Comparison of ENCODE assay signal across 8 cellular contexts in genomic region chr15:45036812-45037781, GRCh38. TPM values are rescaled to one million over a fixed set of nuclear protein-coding genes. Genes with fewer than 3 reads are reported as not detected.
DNase-seq lines count a peak whose midpoint lies in the region; TF ChIP-seq lines count a peak whose summit lies in the region.
"Not testable (repeated sequence)": the region's sequence is repeated elsewhere in the genome, so short reads cannot be mapped to it uniquely, and the experiment has no call there.

No MANE protein-coding gene starts in this region.

- H3K27ac ChIP-seq in DOHH2 (ENCODE audit: low read depth, low read length); fibroblast of lung (ENCODE audit: insufficient read depth, low read length): not testable (repeated sequence)

- TF ChIP-seq CTCF in DOHH2 (IDR thresholded peaks at IDR 0.05; ENCODE audit: low read depth, low read length, poor library complexity, severe bottlenecking): peak; percentile 80
- peak; percentile 60 for TF ChIP-seq CTCF in NB4 (IDR thresholded peaks at IDR 0.05; ENCODE audit: low read depth, low read length)
- TF ChIP-seq CTCF in fibroblast of lung (conservative IDR thresholded peaks at IDR 0.05 in 1 of 2, IDR thresholded peaks at IDR 0.05 in 1 of 2; ENCODE audit: low read depth in 1 of 2, low read length in 2 of 2): peak; percentile 97
- peak; percentile 84 to 87 (median 86) for TF ChIP-seq CTCF in nephron (IDR thresholded peaks at IDR 0.05; ENCODE audit: unreplicated experiment in 3 of 3)

- not testable (repeated sequence) for H3K4me1 Mint-ChIP-seq in nephron

- not testable (repeated sequence) for H3K4me2 ChIP-seq in DOHH2 (ENCODE audit: low read length)
- H3K4me2 ChIP-seq in fibroblast of lung (ENCODE audit: extremely low read depth, insufficient read depth, low read length): peak overlapping the region; percentile 27

- H3K4me3 ChIP-seq in DOHH2 (ENCODE audit: low read length); NB4 (ENCODE audit: low read depth, low read length); fibroblast of lung (replicated peaks in 1 of 4; ENCODE audit: control extremely low read depth in 1 of 4, insufficient read depth in 1 of 4, low read depth in 3 of 4, low read length in 4 of 4): not testable (repeated sequence)

- H3K27me3 Mint-ChIP-seq in nephron (ENCODE audit: low read depth): not testable (repeated sequence)

- DNase-seq in HCEC 1CT (peak; percentile 56), NB4 (ENCODE audit: low read depth) (peak; percentile 49), SIG-M5 treated with dmso at 0.1 percent for 504 hours (lab: John Stamatoyannopoulos, UW; ENCODE audit: unreplicated experiment) (peak; percentile 47), fibroblast of lung (ENCODE audit: low read depth in 2 of 2) (peak; percentile 37 to 85)
- peak; percentile 37 to 40 for DNase-seq in activated T-helper 1 cell treated with anti-CD3 and anti-CD28 coated beads, Interleukin-2, amount 50 U/mL, for 16 hours (ENCODE audit: low read depth in 1 of 2, low spot score in 1 of 2)
- DNase-seq in stimulated activated CD8-positive, alpha-beta memory T cell treated with anti-CD3 and anti-CD28 coated beads, Interleukin-7, amount 100 ng/mL, for 48 hours (ENCODE audit: extremely low read depth in 1 of 2, low read depth in 1 of 2): peak; percentile 36 to 44

- H3K9me2 ChIP-seq in DOHH2 (replicated peaks; ENCODE audit: control insufficient read depth, low read length): not testable (repeated sequence)

- H3K27me3 ChIP-seq in DOHH2 (ENCODE audit: control insufficient read depth, low read length); fibroblast of lung (ENCODE audit: control insufficient read depth, insufficient read depth, low read length): not testable (repeated sequence)

- not testable (repeated sequence) for H3K79me2 ChIP-seq in DOHH2 (ENCODE audit: control insufficient read depth, low read length); fibroblast of lung (ENCODE audit: control insufficient read depth, insufficient read depth, low read length)

- not testable (repeated sequence) for H3K9me3 ChIP-seq in DOHH2 (ENCODE audit: control insufficient read depth, insufficient read depth, low read length); fibroblast of lung (ENCODE audit: control insufficient read depth, insufficient read depth, low read depth, low read length)

- not testable (repeated sequence) for H3K36me3 ChIP-seq in DOHH2 (ENCODE audit: control insufficient read depth, low read length); fibroblast of lung (ENCODE audit: control insufficient read depth, insufficient read depth, low read length)

- H3K4me1 ChIP-seq in DOHH2 (ENCODE audit: control insufficient read depth, low read length); fibroblast of lung (ENCODE audit: control insufficient read depth, extremely low read depth, insufficient read depth, low read length): not testable (repeated sequence)

- H3K36me3 Mint-ChIP-seq in nephron (ENCODE audit: low read depth): peaks cover 15% of the 10 kb centered on the region

- H3K9ac ChIP-seq in fibroblast of lung (ENCODE audit: insufficient read depth, low read length): not testable (repeated sequence)

- not testable (repeated sequence) for H3K9me3 Mint-ChIP-seq in nephron

- not testable (repeated sequence) for H4K20me1 ChIP-seq in DOHH2 (ENCODE audit: control insufficient read depth, insufficient read depth, low read depth, low read length); fibroblast of lung (ENCODE audit: control insufficient read depth, extremely low read depth, insufficient read depth, low read length)

- H3K4me3 Mint-ChIP-seq in nephron: not testable (repeated sequence)

- H3K27ac Mint-ChIP-seq in nephron: peak overlapping the region; percentile 53 to 78 (median 71)

- TF ChIP-seq POLR2A in NB4 (IDR thresholded peaks at IDR 0.05; ENCODE audit: extremely low read depth, insufficient read length): not testable (repeated sequence)

- not testable (repeated sequence) for H2AFZ ChIP-seq in fibroblast of lung (ENCODE audit: low read length)

- H3F3A ChIP-seq in DOHH2 (ENCODE audit: control insufficient read depth, insufficient read depth): not testable (repeated sequence)

RNA-seq across cellular contexts. Expression of gene SORD, which starts 14.1 kb away (rescaled TPM):
- total RNA-seq in fibroblast of lung: 4.6 and 8.9 TPM in 2 replicates
- polyA plus RNA-seq in fibroblast of lung: 13.0 and 16.9 TPM in 2 replicates
- polyA plus RNA-seq in fibroblast of lung (2012): 10.8 and 18.3 TPM in 2 replicates
- polyA minus RNA-seq in fibroblast of lung (ENCODE audit: low replicate concordance): 28.1 and 28.4 TPM in 2 replicates
